14 cellular contexts compared by ENCODE assay signal in genomic region chr1:42928859-42929258, GRCh38. TPM values are rescaled to one million over a fixed set of nuclear protein-coding genes. Genes with fewer than 3 reads are reported as not detected.
DNase-seq lines count a peak whose midpoint lies in the region; ATAC-seq, FAIRE-seq and TF ChIP-seq lines count a peak whose summit lies in the region.
"Had no signal": no experiment of that assay in that cellular context is flagged by ENCODE, and none has a peak within 500 bp of the region (broad histone marks: within the 10 kb centered on the region; RNA-seq: fewer than 3 reads in every experiment).

No MANE protein-coding gene starts in this region.

- H3K36me3 Mint-ChIP-seq in stimulated activated naive CD8-positive, alpha-beta T cell treated with anti-CD3 and anti-CD28 coated beads, Interleukin-15, Interleukin-2, amounts not matched to agents 100 ng/mL and 50 ng/mL, for 24 hours (ENCODE audit: low read depth): peaks cover 71% of the 10 kb centered on the region
- peaks cover 75% of the 10 kb centered on the region for H3K36me3 Mint-ChIP-seq in activated CD8-positive, alpha-beta T cell treated with anti-CD3 and anti-CD28 coated beads for 36 hours (ENCODE audit: low read depth)
- H3K36me3 Mint-ChIP-seq in mesothelial cell of epicardium: peaks cover 40% of the 10 kb centered on the region

- FAIRE-seq in GM12892 (lab: Jason Lieb, UNC): no peak
- FAIRE-seq: GM19239 had no signal

- H3K4me3 Mint-ChIP-seq in stimulated activated naive CD8-positive, alpha-beta T cell treated with anti-CD3 and anti-CD28 coated beads, Interleukin-15, Interleukin-2, amounts not matched to agents 100 ng/mL and 50 ng/mL, for 24 hours: no peak overlapping the region
- no peak overlapping the region for H3K4me3 Mint-ChIP-seq in activated CD8-positive, alpha-beta T cell treated with anti-CD3 and anti-CD28 coated beads for 36 hours
- no peak overlapping the region for H3K4me3 Mint-ChIP-seq in mesothelial cell of epicardium

- intact Hi-C loops in activated CD8-positive, alpha-beta T cell treated with anti-CD3 and anti-CD28 coated beads for 36 hours (cut with micrococcal nuclease): no loop called here

- CTCF ChIA-PET in activated CD8-positive, alpha-beta T cell treated with anti-CD3 and anti-CD28 coated beads for 36 hours (lab: Charles Lee): interaction anchor here (1.6 kb wide), 1 partner anchor 143 kb away, joined by 3 read pairs; no protein-coding TSS in a partner anchor

- TF ChIP-seq POLR2A in GM12892 (IDR thresholded peaks at IDR 0.05; ENCODE audit: low read depth, low read length): no peak

- H3K27me3 Mint-ChIP-seq in stimulated activated naive CD8-positive, alpha-beta T cell treated with anti-CD3 and anti-CD28 coated beads, Interleukin-15, Interleukin-2, amounts not matched to agents 100 ng/mL and 50 ng/mL, for 24 hours: no peaks in the 10 kb centered on the region
- H3K27me3 Mint-ChIP-seq in activated CD8-positive, alpha-beta T cell treated with anti-CD3 and anti-CD28 coated beads for 36 hours: no peaks in the 10 kb centered on the region
- no peaks in the 10 kb centered on the region for H3K27me3 Mint-ChIP-seq in mesothelial cell of epicardium (ENCODE audit: low read depth)

- no peak for DNase-seq in stimulated activated naive CD8-positive, alpha-beta T cell treated with anti-CD3 and anti-CD28 coated beads, Interleukin-15, Interleukin-2, amounts not matched to agents 100 U/mL and 50 U/mL, for 24 hours
- DNase-seq in activated CD8-positive, alpha-beta T cell treated with anti-CD3 and anti-CD28 coated beads for 36 hours: no peak
- no peak for DNase-seq in mesothelial cell of epicardium (ENCODE audit: low spot score in 2 of 2, unreplicated experiment in 2 of 2)
- DNase-seq in NCI-H2107 (lab: John Stamatoyannopoulos, UW): no peak
- no peak for DNase-seq in ecto neural progenitor cell (ENCODE audit: low spot score)
- no peak for DNase-seq in GM12892 (ENCODE audit: insufficient read length)
- DNase-seq in UCSD-AML1 (lab: John Stamatoyannopoulos, UW; ENCODE audit: unreplicated experiment): no peak
- DNase-seq: DMS53, NCI-H1105, SHP77 treated with DMSO at 0.1 percent for 48 hours, substantia nigra had no signal

- peaks cover 80% of the 10 kb centered on the region for H3K4me1 Mint-ChIP-seq in stimulated activated naive CD8-positive, alpha-beta T cell treated with anti-CD3 and anti-CD28 coated beads, Interleukin-15, Interleukin-2, amounts not matched to agents 100 ng/mL and 50 ng/mL, for 24 hours (ENCODE audit: low read depth)
- peaks cover 67% of the 10 kb centered on the region for H3K4me1 Mint-ChIP-seq in activated CD8-positive, alpha-beta T cell treated with anti-CD3 and anti-CD28 coated beads for 36 hours (ENCODE audit: low read depth)
- peaks cover 45% of the 10 kb centered on the region for H3K4me1 Mint-ChIP-seq in mesothelial cell of epicardium

- no peaks in the 10 kb centered on the region for H3K9me3 Mint-ChIP-seq in stimulated activated naive CD8-positive, alpha-beta T cell treated with anti-CD3 and anti-CD28 coated beads, Interleukin-15, Interleukin-2, amounts not matched to agents 100 ng/mL and 50 ng/mL, for 24 hours
- H3K9me3 Mint-ChIP-seq in activated CD8-positive, alpha-beta T cell treated with anti-CD3 and anti-CD28 coated beads for 36 hours: no peaks in the 10 kb centered on the region
- H3K9me3 Mint-ChIP-seq in mesothelial cell of epicardium: no peaks in the 10 kb centered on the region

- no peak for TF ChIP-seq CTCF in activated CD8-positive, alpha-beta T cell treated with anti-CD3 and anti-CD28 coated beads for 36 hours (IDR thresholded peaks at IDR 0.05)
- TF ChIP-seq CTCF in mesothelial cell of epicardium (IDR thresholded peaks at IDR 0.05; ENCODE audit: unreplicated experiment): no peak

- peak overlapping the region; percentile 67 for H3K27ac Mint-ChIP-seq in stimulated activated naive CD8-positive, alpha-beta T cell treated with anti-CD3 and anti-CD28 coated beads, Interleukin-15, Interleukin-2, amounts not matched to agents 100 ng/mL and 50 ng/mL, for 24 hours
- H3K27ac Mint-ChIP-seq in activated CD8-positive, alpha-beta T cell treated with anti-CD3 and anti-CD28 coated beads for 36 hours: peak overlapping the region; percentile 61
- peak overlapping the region; percentile 77 for H3K27ac Mint-ChIP-seq in mesothelial cell of epicardium

- ATAC-seq in stimulated activated naive CD8-positive, alpha-beta T cell treated with anti-CD3 and anti-CD28 coated beads, Interleukin-15, Interleukin-2, amounts not matched to agents 100 U/mL and 50 U/mL, for 24 hours: no peak
- ATAC-seq in activated CD8-positive, alpha-beta T cell treated with anti-CD3 and anti-CD28 coated beads for 36 hours: no peak
- ATAC-seq: left lobe of liver had no signal

- POLR2A ChIA-PET in activated CD8-positive, alpha-beta T cell treated with anti-CD3 and anti-CD28 coated beads for 36 hours (lab: Charles Lee): interaction anchor here (1.5 kb wide), 1 partner anchor 22 kb away, joined by 4 read pairs; no protein-coding TSS in a partner anchor

RNA-seq across cellular contexts. Expression of gene SLC2A1, which starts 29.8 kb away (rescaled TPM):
- 100 to 1,000 TPM; 158 to 162 TPM for total RNA-seq in activated CD8-positive, alpha-beta T cell treated with anti-CD3 and anti-CD28 coated beads for 36 hours
- total RNA-seq in mesothelial cell of epicardium: 786 to 841 TPM (median 827 TPM) in 3 replicates
- 45.9 TPM for polyA plus RNA-seq in GM12892 (2012; ENCODE audit: missing spikeins)
